ENCODE assay signal across 11 cellular contexts in the genomic region with DNA sequence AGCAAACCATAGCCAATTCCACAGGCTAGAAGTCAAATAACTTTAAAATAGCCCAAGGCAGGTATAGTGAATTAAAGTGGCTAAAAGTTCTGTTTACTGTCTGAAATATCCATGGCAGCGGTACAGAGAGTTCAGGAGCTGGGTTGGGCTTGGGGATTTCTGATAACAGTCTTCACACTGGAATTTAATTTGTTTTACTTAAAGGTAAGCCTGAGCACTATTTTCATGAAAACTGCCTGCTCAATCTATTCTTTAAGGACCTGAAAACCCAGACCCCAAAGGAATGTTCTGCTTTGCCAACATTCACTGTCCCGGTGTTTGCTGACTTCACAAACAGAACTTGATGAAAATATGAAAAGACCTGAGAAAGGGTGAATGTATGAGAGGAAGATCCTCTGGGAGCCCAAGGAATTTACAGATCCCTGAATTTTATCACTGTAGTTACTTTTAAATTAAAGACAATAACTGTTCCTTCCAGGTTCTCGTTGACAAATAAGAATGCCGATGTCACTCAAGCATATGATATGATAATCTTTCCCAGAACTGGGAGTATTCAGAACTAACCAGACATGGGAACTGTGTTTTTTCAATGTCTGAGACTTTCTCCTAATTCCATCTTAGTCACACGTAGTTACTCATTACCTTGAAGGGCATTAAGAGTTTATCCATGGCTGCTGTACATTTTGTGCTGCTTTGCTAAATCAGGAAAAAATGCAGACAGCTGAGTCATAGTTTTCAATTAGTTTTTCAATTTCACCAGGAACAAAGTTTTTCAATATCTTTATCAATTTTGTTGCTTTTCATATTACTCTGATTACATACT. TPM values are rescaled to one million over a fixed set of nuclear protein-coding genes. Genes with fewer than 3 reads are reported as not detected.
DNase-seq lines count a peak whose midpoint lies in the region; ATAC-seq, FAIRE-seq and TF ChIP-seq lines count a peak whose summit lies in the region.
"Had no signal": no experiment of that assay in that cellular context is flagged by ENCODE, and none has a peak within 500 bp of the region (broad histone marks: within the 10 kb centered on the region; RNA-seq: fewer than 3 reads in every experiment).

No MANE protein-coding gene starts in this region.

- TF ChIP-seq RAD21 in HepG2 (CRISPR knock-in tag; IDR thresholded peaks at IDR 0.05), result no peak

- H3K27ac ChIP-seq in HUES48 (ENCODE audit: low read depth, low read length) (peak overlapping the region; percentile 37), mammary epithelial cell (ENCODE audit: insufficient read depth, low read depth, low read length) (peak overlapping the region; percentile 99), HepG2 (ENCODE audit: extremely low read length, insufficient read depth, low read length) (no peak overlapping the region), tibial artery (peak overlapping the region; percentile 3 to 41)

- H3K27me3 Mint-ChIP-seq in natural killer cell (ENCODE audit: low read depth in 2 of 2), result peaks cover 9 to 17% of the 10 kb centered on the region in 2 donors

- TF ChIP-seq EP300 in HepG2 (IDR thresholded peaks at IDR 0.05; ENCODE audit: low read depth in 2 of 2, low read length in 2 of 2) (no peak), HepG2 (CRISPR knock-in tag; IDR thresholded peaks at IDR 0.05; ENCODE audit: borderline replicate concordance) (no peak)

- no peak overlapping the region for H2AFZ ChIP-seq in mammary epithelial cell (ENCODE audit: low read depth, low read length)
- H2AFZ ChIP-seq in HepG2 (ENCODE audit: low read length), result no peak overlapping the region

- no peaks in the 10 kb centered on the region for H4K20me1 ChIP-seq in mammary epithelial cell (ENCODE audit: insufficient read depth, low read length)
- H4K20me1 ChIP-seq in HepG2 (ENCODE audit: insufficient read depth, low read length), result no peaks in the 10 kb centered on the region

- H3K4me1 ChIP-seq in HUES48 (ENCODE audit: control insufficient read depth, insufficient read depth, low read length) (no peaks in the 10 kb centered on the region), mammary epithelial cell (ENCODE audit: insufficient read depth, low read length) (peaks cover 72% of the 10 kb centered on the region), HepG2 (ENCODE audit: insufficient read depth, low read length) (peaks cover 27% of the 10 kb centered on the region), tibial artery (peaks cover 0 to 47% (median 26%) of the 10 kb centered on the region in 4 donors)

- no peak overlapping the region for H3K4me3 Mint-ChIP-seq in natural killer cell
- H3K4me3 Mint-ChIP-seq: activated CD8-positive, alpha-beta memory T cell treated with anti-CD3 and anti-CD28 coated beads, Interleukin-2, amount 10 ng/mL, durations not matched to agents 7 days and 5 days had no signal

- no peaks in the 10 kb centered on the region for H3K9me3 Mint-ChIP-seq in natural killer cell

- TF ChIP-seq CTCF in mammary epithelial cell (conservative IDR thresholded peaks at IDR 0.05 in 1 of 2, IDR thresholded peaks at IDR 0.05 in 1 of 2; ENCODE audit: extremely low read depth in 1 of 2, insufficient read depth in 1 of 2, low read depth in 1 of 2, low read length in 2 of 2), result no peak
- no peak for TF ChIP-seq CTCF in HepG2 (CRISPR knock-in tag; IDR thresholded peaks at IDR 0.05)
- no peak for TF ChIP-seq CTCF in tibial artery (IDR thresholded peaks at IDR 0.05)
- no peak for TF ChIP-seq CTCF in natural killer cell (IDR thresholded peaks at IDR 0.05)

- in situ Hi-C loops in mammary epithelial cell (cut with MboI; ENCODE audit: low sequenced_read_pairs in 2 of 2), result no loop called here
- in situ Hi-C loops in HepG2 (cut with HindIII; ENCODE audit: extremely low pct_ligation_motif_present, low pct_unique_long_range_greater_than_20kb), result no loop called here

- dilution Hi-C loops in mammary epithelial cell (cut with HindIII; ENCODE audit: low sequenced_read_pairs), result no loop called here

- DNase-seq in mammary epithelial cell, result peak; percentile 91
- DNase-seq in HepG2 (ENCODE audit: low spot score), result no peak
- no peak for DNase-seq in tibial artery
- no peak for DNase-seq in foreskin melanocyte
- DNase-seq in frontal cortex (ENCODE audit: low spot score in 2 of 2), result no peak
- DNase-seq in natural killer cell, result no peak
- DNase-seq: activated CD8-positive, alpha-beta memory T cell treated with anti-CD3 and anti-CD28 coated beads, Interleukin-2, amount 10 ng/mL, durations not matched to agents 7 days and 5 days; central memory CD4-positive, alpha-beta T cell had no signal

- 1% methylated on average over 5 of the region's 5 CpGs for WGBS in mammary epithelial cell (ENCODE audit: low coverage, missing lambda C conversion rate)
- WGBS in HepG2 (ENCODE audit: low lambda C conversion rate), result 10% methylated on average over 5 of the region's 5 CpGs

- CTCF ChIA-PET in mammary epithelial cell (lab: Charles Lee; ENCODE audit: low non-redundant PET) (interaction anchor here (0.6 kb wide), 1 partner anchor 9 kb away, joined by 3 read pairs; no protein-coding TSS in a partner anchor), HepG2 (lab: Yijun Ruan, JAX; ENCODE audit: low intra/inter-chr PET ratio, low total read pairs) (no interaction called here)

- no peaks in the 10 kb centered on the region for H3K9me3 ChIP-seq in HUES48 (ENCODE audit: control insufficient read depth, insufficient read depth, low read length)
- H3K9me3 ChIP-seq in mammary epithelial cell (replicated peaks; ENCODE audit: insufficient read depth, low read length), result no peaks in the 10 kb centered on the region
- H3K9me3 ChIP-seq in HepG2 (ENCODE audit: low read length), result no peaks in the 10 kb centered on the region
- H3K9me3 ChIP-seq in tibial artery, result no peaks in the 10 kb centered on the region

- H3K36me3 ChIP-seq in HUES48 (ENCODE audit: control insufficient read depth, insufficient read depth, low read length) (no peaks in the 10 kb centered on the region), mammary epithelial cell (ENCODE audit: insufficient read depth, low read length) (no peaks in the 10 kb centered on the region), HepG2 (replicated peaks in 1 of 2; ENCODE audit: control insufficient read depth in 1 of 2, insufficient read depth in 2 of 2, low read length in 2 of 2) (no peaks in the 10 kb centered on the region), tibial artery (no peaks in the 10 kb centered on the region)

- peak overlapping the region; percentile 56 for H3K4me2 ChIP-seq in mammary epithelial cell (ENCODE audit: insufficient read depth, low read depth, low read length)
- no peak overlapping the region for H3K4me2 ChIP-seq in HepG2 (ENCODE audit: low read depth, low read length)

- H3K4me1 Mint-ChIP-seq in natural killer cell, result no peaks in the 10 kb centered on the region

- no peak for ATAC-seq in HepG2
- ATAC-seq in HG03378 (IDR thresholded peaks at IDR 0.05; ENCODE audit: unreplicated experiment), result no peak
- ATAC-seq in natural killer cell, result no peak
- ATAC-seq: activated CD8-positive, alpha-beta memory T cell treated with anti-CD3 and anti-CD28 coated beads, Interleukin-2, amount 10 ng/mL, durations not matched to agents 7 days and 5 days had no signal

- H3K27ac Mint-ChIP-seq in natural killer cell, result no peak overlapping the region
- H3K27ac Mint-ChIP-seq: activated CD8-positive, alpha-beta memory T cell treated with anti-CD3 and anti-CD28 coated beads, Interleukin-2, amount 10 ng/mL, durations not matched to agents 7 days and 5 days had no signal

- H3K9ac ChIP-seq in HUES48 (ENCODE audit: low read depth, low read length) (no peak overlapping the region), mammary epithelial cell (ENCODE audit: insufficient read depth, low read length) (peak overlapping the region; percentile 89), HepG2 (ENCODE audit: insufficient read depth, low read depth, low read length) (no peak overlapping the region)

- H3K36me3 Mint-ChIP-seq in natural killer cell, result no peaks in the 10 kb centered on the region
- H3K36me3 Mint-ChIP-seq: activated CD8-positive, alpha-beta memory T cell treated with anti-CD3 and anti-CD28 coated beads, Interleukin-2, amount 10 ng/mL, durations not matched to agents 7 days and 5 days had no signal

- H3K4me3 ChIP-seq in HUES48 (ENCODE audit: low read depth, low read length) (no peak overlapping the region), mammary epithelial cell (replicated peaks in 1 of 3; ENCODE audit: insufficient read depth in 1 of 3, low read depth in 2 of 3, low read length in 3 of 3) (peak overlapping the region in 2 of 3 experiments; percentile 4 to 15), HepG2 (replicated peaks in 1 of 3; ENCODE audit: insufficient read depth in 1 of 3, low read depth in 2 of 3, low read length in 3 of 3) (no peak overlapping the region), tibial artery (no peak overlapping the region)

- H3K79me2 ChIP-seq in mammary epithelial cell (ENCODE audit: insufficient read depth, low read length) (peaks cover 6% of the 10 kb centered on the region), HepG2 (ENCODE audit: insufficient read depth, low read length) (no peaks in the 10 kb centered on the region)

- no peak for TF ChIP-seq POLR2A in HepG2 (IDR thresholded peaks at IDR 0.05; ENCODE audit: insufficient read depth in 1 of 2, low read depth in 2 of 2, low read length in 2 of 2)

- POLR2A ChIA-PET in HepG2 (lab: Yijun Ruan, JAX), result no interaction called here

- intact Hi-C loops in mammary epithelial cell (cut with micrococcal nuclease) (loop anchor here (1.0 to 10.0 kb wide), 3 partner anchors 20 to 176 kb away; no protein-coding TSS in a partner anchor), HepG2 (cut with micrococcal nuclease; ENCODE audit: unreplicated experiment) (no loop called here), tibial artery (cut with DNase I; ENCODE audit: low total_unique reads) (no loop called here), natural killer cell (cut with micrococcal nuclease) (no loop called here)

- H3K27me3 ChIP-seq in HUES48 (ENCODE audit: control insufficient read depth, insufficient read depth, low read length), result no peaks in the 10 kb centered on the region
- H3K27me3 ChIP-seq in mammary epithelial cell (ENCODE audit: insufficient read depth, low read length), result no peaks in the 10 kb centered on the region
- H3K27me3 ChIP-seq in HepG2 (ENCODE audit: control insufficient read depth in 1 of 2, insufficient read depth in 2 of 2, low read length in 2 of 2), result no peaks in the 10 kb centered on the region; a peak in 2 of 5 replicates
- H3K27me3 ChIP-seq in tibial artery, result no peaks in the 10 kb centered on the region

- FAIRE-seq in HepG2 (lab: Jason Lieb, UNC), result no peak
- FAIRE-seq in frontal cortex (lab: Jason Lieb, UNC), result no peak

- BruUV-seq in mammary epithelial cell (replicated peaks; lab: Mats Ljungman, UMichigan) (TSS peak; percentile 82), HepG2 (replicated peaks; lab: Mats Ljungman, UMichigan) (no TSS peak)

RNA-seq across cellular contexts. Expression of gene ITGB6, which starts 28.3 kb away (rescaled TPM):
- total RNA-seq in mammary epithelial cell (100 to 1,000 TPM; 186 to 461 TPM), HepG2 (2016; rRNA removed; fragmentation: Illumina TruSeq; extraction: Trizol) (not detected in 2 replicates), frontal cortex (under 0.01 TPM), natural killer cell (not detected)
- polyA plus RNA-seq in mammary epithelial cell (162 TPM), HepG2 (2011; rRNA removed) (not detected in 2 replicates)
- 233 TPM for polyA minus RNA-seq in mammary epithelial cell
- total RNA-seq in HepG2 (2016; cell fraction: cytosol; rRNA removed; fragmentation: Illumina TruSeq; extraction: Trizol; ENCODE audit: low read depth), result not detected in 2 replicates
- not detected in 2 replicates for total RNA-seq in HepG2 (2016; cell fraction: insoluble cytoplasmic fraction; rRNA removed; fragmentation: Illumina TruSeq; extraction: Trizol)
- not detected in 2 replicates for total RNA-seq in HepG2 (2016; cell fraction: membrane; rRNA removed; fragmentation: Illumina TruSeq; extraction: Trizol)
- total RNA-seq in HepG2 (2016; cell fraction: nucleus; rRNA removed; fragmentation: Illumina TruSeq; extraction: Trizol), result not detected in 2 replicates
- not detected in 2 replicates for polyA plus RNA-seq in HepG2 (2011; cell fraction: cytosol; rRNA removed)
- not detected in 2 replicates for polyA plus RNA-seq in HepG2 (2011; cell fraction: nucleus; rRNA removed)
- not detected in 2 replicates for polyA plus RNA-seq in HepG2 (2012)
- polyA plus RNA-seq in HepG2 (2016; cell fraction: cytosol; fragmentation: Illumina TruSeq; extraction: Trizol; ENCODE audit: low read depth), result not detected in 2 replicates
- not detected in 2 replicates for polyA plus RNA-seq in HepG2 (2016; cell fraction: insoluble cytoplasmic fraction; fragmentation: Illumina TruSeq; extraction: Trizol; ENCODE audit: low read depth)
- polyA plus RNA-seq in HepG2 (2016; cell fraction: membrane; fragmentation: Illumina TruSeq; extraction: Trizol; ENCODE audit: low read depth), result not detected in 2 replicates
- polyA plus RNA-seq in HepG2 (2016; cell fraction: nucleus; fragmentation: Illumina TruSeq; extraction: Trizol; ENCODE audit: insufficient read depth, low read depth), result not detected in 2 replicates
- polyA minus RNA-seq in HepG2 (2011; rRNA and poly(A)+ RNA removed; ENCODE audit: low replicate concordance), result 0.26 TPM in 1 of 2 replicates, not detected in the other
- not detected in 2 replicates for polyA minus RNA-seq in HepG2 (2011; cell fraction: cytosol; rRNA and poly(A)+ RNA removed)
- not detected in 2 replicates for polyA minus RNA-seq in HepG2 (2011; cell fraction: nucleus; rRNA and poly(A)+ RNA removed)
- total RNA-seq: activated CD8-positive, alpha-beta memory T cell treated with anti-CD3 and anti-CD28 coated beads, Interleukin-2, amount 10 ng/mL, durations not matched to agents 7 days and 5 days; posterior vena cava had no signal

Comparison
In these comparisons a context has a peak if more than half of its experiments do, and no peak if none do; other contexts are left out.
1. H3K4me3 ChIP-seq: peak in mammary epithelial cell (2 of 3); none in HUES48 (single experiment), HepG2 (0 of 3) and tibial artery (0 of 2).
2. RNA of gene ITGB6, which starts 28.3 kb away (total RNA-seq): 186 to 461 TPM in mammary epithelial cell; not detected in HepG2, under 0.01 TPM in frontal cortex (single experiment) and not detected in natural killer cell; every median in the first group is over 100 times any median in the second.